In genomic region chr14:92897922-92898599, GRCh38 we compare ENCODE assay signal across 1 cellular context.
TF ChIP-seq lines count a peak whose summit lies in the region.

No MANE protein-coding gene starts in this region.

TF ChIP-seq in GM12878, 131 proteins besides CTCF, POLR2A, EP300 and RAD21 (continued from another document):
- TF ChIP-seq, protein P1, sequence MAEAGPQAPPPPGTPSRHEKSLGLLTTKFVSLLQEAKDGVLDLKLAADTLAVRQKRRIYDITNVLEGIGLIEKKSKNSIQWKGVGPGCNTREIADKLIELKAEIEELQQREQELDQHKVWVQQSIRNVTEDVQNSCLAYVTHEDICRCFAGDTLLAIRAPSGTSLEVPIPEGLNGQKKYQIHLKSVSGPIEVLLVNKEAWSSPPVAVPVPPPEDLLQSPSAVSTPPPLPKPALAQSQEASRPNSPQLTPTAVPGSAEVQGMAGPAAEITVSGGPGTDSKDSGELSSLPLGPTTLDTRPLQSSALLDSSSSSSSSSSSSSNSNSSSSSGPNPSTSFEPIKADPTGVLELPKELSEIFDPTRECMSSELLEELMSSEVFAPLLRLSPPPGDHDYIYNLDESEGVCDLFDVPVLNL (IDR thresholded peaks at IDR 0.05; ENCODE audit: low read depth, low read length): no peak
- TF ChIP-seq ZBTB33 (IDR thresholded peaks at IDR 0.05): no peak
- no peak for TF ChIP-seq ZNF24 (IDR thresholded peaks at IDR 0.05)
- no peak for TF ChIP-seq SMARCA5 (IDR thresholded peaks at IDR 0.05)
- TF ChIP-seq SPI1 (IDR thresholded peaks at IDR 0.05; ENCODE audit: borderline replicate concordance, insufficient read depth, low read depth, low read length): no peak
- TF ChIP-seq PAX5 (IDR thresholded peaks at IDR 0.05; ENCODE audit: borderline replicate concordance, low read depth, low read length): no peak
- no peak for TF ChIP-seq MLLT1 (IDR thresholded peaks at IDR 0.05)
- TF ChIP-seq YY1 (IDR thresholded peaks at IDR 0.05; ENCODE audit: low read depth, low read length): no peak
- TF ChIP-seq JUND (IDR thresholded peaks at IDR 0.05; ENCODE audit: low read depth, low read length): no peak
